25 cellular contexts compared by ENCODE assay signal in genomic region chr1:2629627-2630497, GRCh38. TPM values are rescaled to one million over a fixed set of nuclear protein-coding genes. Genes with fewer than 3 reads are reported as not detected.
DNase-seq lines count a peak whose midpoint lies in the region; ATAC-seq, FAIRE-seq and TF ChIP-seq lines count a peak whose summit lies in the region.
"Had no signal": no experiment of that assay in that cellular context is flagged by ENCODE, and none has a peak within 500 bp of the region (broad histone marks: within the 10 kb centered on the region; RNA-seq: fewer than 3 reads in every experiment).

No MANE protein-coding gene starts in this region.

- no peaks in the 10 kb centered on the region for H3K9me3 ChIP-seq in Panc1 (ENCODE audit: control insufficient read depth, insufficient read depth, low read depth, low read length)
- peaks cover 2% of the 10 kb centered on the region for H3K9me3 ChIP-seq in iPS-18c (ENCODE audit: control insufficient read depth, insufficient read depth, low read length)
- peaks cover 20% of the 10 kb centered on the region for H3K9me3 ChIP-seq in trophoblast cell (ENCODE audit: insufficient read depth, low read depth, low read length)
- H3K9me3 ChIP-seq: adrenal gland, heart right ventricle had no signal

- WGBS in trophoblast cell (ENCODE audit: extremely low coverage, insufficient coverage, insufficient read length), result no CpG with 5 or more reads among the region's 23 CpGs

- H2BK120ac ChIP-seq in trophoblast cell (ENCODE audit: insufficient read depth, low read length, poor library complexity), result no peak overlapping the region

- peaks cover 18% of the 10 kb centered on the region for H3K27me3 ChIP-seq in Panc1 (ENCODE audit: control insufficient read depth, insufficient read depth, low read length)
- H3K27me3 ChIP-seq in trophoblast cell (ENCODE audit: insufficient read depth, low read length), result peaks cover 27% of the 10 kb centered on the region

- in situ Hi-C loops in Panc1 (cut with HindIII; ENCODE audit: low pct_unique_long_range_greater_than_20kb, low sequenced_read_pairs), result no loop called here

- no peak overlapping the region for H3K4me2 ChIP-seq in trophoblast cell (ENCODE audit: low read length)

- POLR2A ChIA-PET in Panc1 (lab: Charles Lee), result no interaction called here

- H4K8ac ChIP-seq in trophoblast cell (ENCODE audit: low read depth, low read length), result no peak overlapping the region

- H2AFZ ChIP-seq in trophoblast cell (ENCODE audit: insufficient read depth, low read length, poor library complexity), result no peak overlapping the region

- H3K9ac ChIP-seq in trophoblast cell (ENCODE audit: low read length), result no peak overlapping the region

- no peak overlapping the region for H4K12ac ChIP-seq in trophoblast cell (ENCODE audit: low read depth, low read length)

- H2BK12ac ChIP-seq in trophoblast cell (ENCODE audit: low read length), result no peak overlapping the region

- H3K4me3 ChIP-seq in Panc1 (ENCODE audit: low read depth in 2 of 2, low read length in 2 of 2), result no peak overlapping the region
- peak overlapping the region; percentile 43 for H3K4me3 ChIP-seq in iPS-18c (ENCODE audit: insufficient read depth, low read depth, low read length)
- H3K4me3 ChIP-seq in trophoblast cell (ENCODE audit: low read depth, low read length), result peak overlapping the region; percentile 33
- H3K4me3 ChIP-seq: adrenal gland, heart right ventricle, lung, SK-N-MC had no signal

- BruUV-seq in Panc1 (replicated peaks; lab: Mats Ljungman, UMichigan), result no TSS peak

- no peak overlapping the region for H2AK5ac ChIP-seq in trophoblast cell (ENCODE audit: low read length)

- H3K79me1 ChIP-seq in trophoblast cell (ENCODE audit: low read length), result no peaks in the 10 kb centered on the region

- no peak overlapping the region for H3K23ac ChIP-seq in trophoblast cell (ENCODE audit: low read length)

- ATAC-seq in Panc1, result peak; percentile 20; the same call in 1 of the 2 replicates
- ATAC-seq: activated CD4-positive, CD25-positive, alpha-beta regulatory T cell treated with anti-CD3 and anti-CD28 coated beads, Interleukin-2, amount 50 U/mL, for 24 hours; activated T-helper 17 cell treated with anti-CD3 and anti-CD28 coated beads, Interleukin-2, amount 50 U/mL, for 72 hours; heart right ventricle had no signal

- no peak for TF ChIP-seq CTCF in Panc1 (IDR thresholded peaks at IDR 0.05)
- TF ChIP-seq CTCF in D721Med (IDR thresholded peaks at IDR 0.05; ENCODE audit: insufficient read depth, missing control alignments), result no peak

- no peak overlapping the region for H2BK5ac ChIP-seq in trophoblast cell (ENCODE audit: low read depth, low read length, poor library complexity)

- no peak overlapping the region for H4K91ac ChIP-seq in trophoblast cell (ENCODE audit: low read depth, low read length)

- H3K4me1 ChIP-seq in Panc1 (ENCODE audit: control insufficient read depth, insufficient read depth, low read length), result peaks cover 4% of the 10 kb centered on the region; the same call in 1 of the 2 replicates
- H3K4me1 ChIP-seq in trophoblast cell (ENCODE audit: control insufficient read depth in 1 of 2, insufficient read depth in 2 of 2, low read length in 2 of 2), result no peaks in the 10 kb centered on the region

- H3K36me3 ChIP-seq in Panc1 (ENCODE audit: control insufficient read depth, insufficient read depth, low read length), result no peaks in the 10 kb centered on the region
- no peaks in the 10 kb centered on the region for H3K36me3 ChIP-seq in trophoblast cell (ENCODE audit: control insufficient read depth in 1 of 2, insufficient read depth in 2 of 2, low read length in 2 of 2)
- H3K36me3 ChIP-seq: adrenal gland, heart right ventricle had no signal

- CTCF ChIA-PET in Panc1 (lab: Charles Lee), result interaction anchor here (0.6 kb wide), 1 partner anchor 44 kb away, joined by 3 read pairs; the partner anchor contains the start of gene PRXL2B

- H3K14ac ChIP-seq in trophoblast cell (ENCODE audit: low read length), result no peak overlapping the region

- intact Hi-C loops in Panc1 (cut with micrococcal nuclease; ENCODE audit: unreplicated experiment), result no loop called here

- no peak overlapping the region for H3K4ac ChIP-seq in trophoblast cell (ENCODE audit: low read depth, low read length)

- no peak for FAIRE-seq in D721Med (lab: Jason Lieb, UNC)
- FAIRE-seq: islet of Langerhans had no signal

- H3K18ac ChIP-seq in trophoblast cell (ENCODE audit: low read length), result no peak overlapping the region

- no peak overlapping the region for H3K27ac ChIP-seq in Panc1 (ENCODE audit: low read length)
- H3K27ac ChIP-seq in trophoblast cell (ENCODE audit: low read depth, low read length), result no peak overlapping the region
- H3K27ac ChIP-seq: 22Rv1, adrenal gland, heart right ventricle, SK-N-MC had no signal

- DNase-seq in activated T-cell treated with anti-CD3 and anti-CD28 coated beads, Interleukin-2, amount 50 U/mL, for 1 hour, result peak; percentile 17
- no peak for DNase-seq in activated T-cell treated with anti-CD3 and anti-CD28 coated beads for 4 hours
- no peak for DNase-seq in Panc1 (ENCODE audit: low read depth, low spot score)
- no peak for DNase-seq in trophoblast cell
- DNase-seq in T1000 (lab: John Stamatoyannopoulos, UW), result no peak
- DNase-seq in D721Med (ENCODE audit: insufficient read length, low spot score), result no peak
- DNase-seq in UCSD-AML1 (lab: John Stamatoyannopoulos, UW; ENCODE audit: unreplicated experiment), result no peak
- DNase-seq: adrenal gland; COR-L47; dermis blood vessel endothelial cell; DND-41; heart right ventricle; NCI-H1092 treated with DMSO at 0.1 percent for 48 hours; NCI-H2081 treated with DMSO at 0.1 percent for 48 hours; NCI-H510A; stimulated activated CD4-positive, alpha-beta T cell treated with anti-CD3 and anti-CD28 coated beads, Interleukin-1b, Interleukin-23, amount 100 ng/mL, for 48 hours; stimulated activated naive B cell treated with anti-CD40 and anti-IgM and Interleukin-4, amounts not matched to agents 10 μg/mL and 1 μg/mL and 100 μg/mL, for 72 hours had no signal

- H3K79me2 ChIP-seq in trophoblast cell (ENCODE audit: control insufficient read depth, insufficient read depth, low read length, poor library complexity), result no peaks in the 10 kb centered on the region

RNA-seq across cellular contexts. Expression of gene MMEL1, which starts 3.0 kb away (rescaled TPM):
- total RNA-seq in Panc1 (2021; ENCODE audit: unreplicated experiment), result 0.46 TPM
- 10.4 TPM for polyA plus RNA-seq in Panc1 (2012; ENCODE audit: insufficient read length)
- 0.65 and 0.66 TPM in 2 replicates for polyA plus RNA-seq in trophoblast cell (2013)
- total RNA-seq: bronchial epithelial cell had no signal

RNA-seq across cellular contexts. Expression of gene PRXL2B, which starts 43.3 kb away (rescaled TPM):
- total RNA-seq in Panc1 (2021; ENCODE audit: unreplicated experiment), result 17.0 TPM
- 23.0 TPM for polyA plus RNA-seq in Panc1 (2012; ENCODE audit: insufficient read length)
- 5.7 and 6.2 TPM in 2 replicates for polyA plus RNA-seq in trophoblast cell (2013)

Comparison
In these comparisons a context has a peak if more than half of its experiments do, and no peak if none do; other contexts are left out.
1. H3K4me3 ChIP-seq: peak in iPS-18c (single experiment) and trophoblast cell (single experiment); none in Panc1 (0 of 2).